In genomic region chr13:110305544-110305943, GRCh38 we compare ENCODE assay signal across 11 cellular contexts. TPM values are rescaled to one million over a fixed set of nuclear protein-coding genes. Genes with fewer than 3 reads are reported as not detected.
DNase-seq lines count a peak whose midpoint lies in the region; ATAC-seq, FAIRE-seq and TF ChIP-seq lines count a peak whose summit lies in the region.
"Had no signal": no experiment of that assay in that cellular context is flagged by ENCODE, and none has a peak within 500 bp of the region (broad histone marks: within the 10 kb centered on the region; RNA-seq: fewer than 3 reads in every experiment).

No MANE protein-coding gene starts in this region.

- no peak for ATAC-seq in HG03095 (IDR thresholded peaks at IDR 0.05; ENCODE audit: unreplicated experiment)

- 25 to 34% methylated on average over 2 of the region's 2 CpGs for WGBS in thyroid gland, 2 donors

- H3K4me1 ChIP-seq in Peyer's patch: peaks cover 0 to 32% (median 0%) of the 10 kb centered on the region in 4 donors
- H3K4me1 ChIP-seq in endocrine pancreas (ENCODE audit: control insufficient read depth, insufficient read depth, low read length): no peaks in the 10 kb centered on the region
- peaks cover 7% of the 10 kb centered on the region for H3K4me1 ChIP-seq in mucosa of stomach (ENCODE audit: control insufficient read depth, insufficient read depth, low read length)
- peaks cover 42 to 66% of the 10 kb centered on the region in 2 donors for H3K4me1 ChIP-seq in thyroid gland

- intact Hi-C loops in thyroid gland (cut with DNase I): no loop called here

- FAIRE-seq in HTR-8/SVneo (lab: Jason Lieb, UNC): no peak

- no peaks in the 10 kb centered on the region for H3K36me3 ChIP-seq in Peyer's patch
- H3K36me3 ChIP-seq in endocrine pancreas (ENCODE audit: control insufficient read depth, insufficient read depth, low read length): no peaks in the 10 kb centered on the region
- no peaks in the 10 kb centered on the region for H3K36me3 ChIP-seq in mucosa of stomach (ENCODE audit: control insufficient read depth, insufficient read depth, low read length)
- H3K36me3 ChIP-seq in thyroid gland: no peaks in the 10 kb centered on the region

- H3K9ac ChIP-seq in endocrine pancreas (ENCODE audit: control insufficient read depth, insufficient read depth, low read length): no peak overlapping the region
- peak overlapping the region; percentile 24 for H3K9ac ChIP-seq in mucosa of stomach (ENCODE audit: low read length)

- no peak for DNase-seq in Peyer's patch
- DNase-seq in thyroid gland: no peak
- DNase-seq in SHP77 (lab: John Stamatoyannopoulos, UW): no peak
- DNase-seq in T-helper 1 cell: no peak
- DNase-seq in HTR-8/SVneo (ENCODE audit: insufficient read length, low spot score): no peak
- DNase-seq: central memory CD4-positive, alpha-beta T cell; DMS79; GOT3 had no signal

- no peak for TF ChIP-seq POLR2A in Peyer's patch (IDR thresholded peaks at IDR 0.05)
- TF ChIP-seq POLR2A in thyroid gland (IDR thresholded peaks at IDR 0.05): no peak

- H3K27me3 ChIP-seq in Peyer's patch (no peaks in the 10 kb centered on the region), endocrine pancreas (ENCODE audit: control insufficient read depth, insufficient read depth, low read length) (peaks cover 3% of the 10 kb centered on the region), mucosa of stomach (ENCODE audit: control insufficient read depth, insufficient read depth, low read length) (peaks cover 47% of the 10 kb centered on the region), thyroid gland (no peaks in the 10 kb centered on the region)

- no peaks in the 10 kb centered on the region for H3K9me3 ChIP-seq in Peyer's patch
- H3K9me3 ChIP-seq in endocrine pancreas (ENCODE audit: control insufficient read depth, low read length): no peaks in the 10 kb centered on the region
- no peaks in the 10 kb centered on the region for H3K9me3 ChIP-seq in mucosa of stomach (ENCODE audit: control insufficient read depth, low read length)
- H3K9me3 ChIP-seq in thyroid gland: no peaks in the 10 kb centered on the region

- no peak for TF ChIP-seq CTCF in Peyer's patch (IDR thresholded peaks at IDR 0.05)
- TF ChIP-seq CTCF in thyroid gland (IDR thresholded peaks at IDR 0.05): no peak

- H3K4me3 ChIP-seq in Peyer's patch (peak overlapping the region in 3 of 4 donors; percentile 47 to 79 (median 72)), endocrine pancreas (ENCODE audit: control insufficient read depth, insufficient read depth, low read length) (peak overlapping the region; percentile 37), mucosa of stomach (ENCODE audit: low read length) (no peak overlapping the region), thyroid gland (replicated peaks in 1 of 3) (peak overlapping the region in 1 of 3 donors; percentile 97)

- H3K27ac ChIP-seq in Peyer's patch (peak overlapping the region in 2 of 4 donors; percentile 90 to 95), thyroid gland (peak overlapping the region; percentile 90 to 99 (median 93))

RNA-seq across cellular contexts. Expression of gene COL4A1, which starts 1.4 kb away (rescaled TPM):
- total RNA-seq in Peyer's patch: 10 to 100 TPM; 28.0 to 69.3 (median 36.3) TPM
- total RNA-seq in thyroid gland: 100 to 1,000 TPM in 2 of 4 donors, 10 to 100 TPM in 2; 71.3 to 161 (median 112) TPM

RNA-seq across cellular contexts. Expression of gene COL4A2, which starts 1.5 kb away (rescaled TPM):
- total RNA-seq in Peyer's patch (100 to 1,000 TPM in 2 of 4 donors, 10 to 100 TPM in 2; 56.6 to 139 (median 89.1) TPM), thyroid gland (100 to 1,000 TPM in 3 of 4 donors, 10 to 100 TPM in 1; 97.6 to 193 (median 131) TPM)
